ENCODE assay signal across 1 cellular context in genomic region chr10:86711237-86711956, GRCh38.
TF ChIP-seq lines count a peak whose summit lies in the region.

No MANE protein-coding gene starts in this region.

TF ChIP-seq in GM12878, 131 proteins besides CTCF, POLR2A, EP300 and RAD21 (continued from another document and continues in another):
- TF ChIP-seq CEBPZ (IDR thresholded peaks at IDR 0.05; ENCODE audit: low read depth, low read length) (no peak), ZNF274 (IDR thresholded peaks at IDR 0.05; ENCODE audit: insufficient read depth, insufficient read length) (no peak), YBX1 (IDR thresholded peaks at IDR 0.05) (no peak), BACH1 (IDR thresholded peaks at IDR 0.05; ENCODE audit: borderline replicate concordance) (peak; percentile 58), GABPA (IDR thresholded peaks at IDR 0.05; ENCODE audit: low read depth) (no peak; the same call in 1 of the 2 replicates), ZBTB11 (CRISPR knock-in tag; IDR thresholded peaks at IDR 0.05) (no peak), SP1 (IDR thresholded peaks at IDR 0.05; ENCODE audit: low read depth, low read length) (no peak), RBBP5 (conservative IDR thresholded peaks at IDR 0.05) (no peak), EGR1 (IDR thresholded peaks at IDR 0.05; ENCODE audit: borderline replicate concordance in 1 of 2, low read depth in 2 of 2, low read length in 2 of 2) (peak in 1 of 2 experiments; percentile 59; a peak in 2 of 3 replicates), STAT1 (conservative IDR thresholded peaks at IDR 0.05) (no peak), HDAC2 (IDR thresholded peaks at IDR 0.05) (no peak), FOXK2 (IDR thresholded peaks at IDR 0.05) (no peak), POLR2AphosphoS5 (IDR thresholded peaks at IDR 0.05; ENCODE audit: low read length) (0 out of 2 replicates have a peak, but pooled peaks have one; percentile 32), NKRF (conservative IDR thresholded peaks at IDR 0.05) (peak; percentile 76), ZNF592 (IDR thresholded peaks at IDR 0.05) (no peak), ZNF384 (IDR thresholded peaks at IDR 0.05; ENCODE audit: borderline replicate concordance, low read depth, low read length) (no peak), WRNIP1 (IDR thresholded peaks at IDR 0.05; ENCODE audit: borderline replicate concordance, low read depth, low read length) (no peak), ZZZ3 (IDR thresholded peaks at IDR 0.05; ENCODE audit: control insufficient read depth, insufficient read length, low read depth) (no peak), KAT2A (conservative IDR thresholded peaks at IDR 0.05; ENCODE audit: control insufficient read depth, low read depth, low read length) (no peak), SUPT20H (IDR thresholded peaks at IDR 0.05; ENCODE audit: borderline replicate concordance, control insufficient read depth, low read depth, low read length) (no peak), CUX1 (IDR thresholded peaks at IDR 0.05; ENCODE audit: insufficient replicate concordance, low read depth, low read length) (no peak), HDAC6 (IDR thresholded peaks at IDR 0.05; ENCODE audit: unreplicated experiment) (no peak), ZNF24 (IDR thresholded peaks at IDR 0.05) (0 out of 2 replicates have a peak, but pooled peaks have one; percentile 49), MLLT1 (IDR thresholded peaks at IDR 0.05) (no peak), TARDBP (IDR thresholded peaks at IDR 0.05; ENCODE audit: borderline replicate concordance) (no peak), ELK1 (IDR thresholded peaks at IDR 0.05; ENCODE audit: low read depth, low read length) (no peak; the same call in 1 of the 2 replicates), NR2C2 (IDR thresholded peaks at IDR 0.05; ENCODE audit: borderline replicate concordance, control insufficient read depth, insufficient read length, low read depth) (no peak)
